24 cellular contexts compared by ENCODE assay signal in the genomic region with DNA sequence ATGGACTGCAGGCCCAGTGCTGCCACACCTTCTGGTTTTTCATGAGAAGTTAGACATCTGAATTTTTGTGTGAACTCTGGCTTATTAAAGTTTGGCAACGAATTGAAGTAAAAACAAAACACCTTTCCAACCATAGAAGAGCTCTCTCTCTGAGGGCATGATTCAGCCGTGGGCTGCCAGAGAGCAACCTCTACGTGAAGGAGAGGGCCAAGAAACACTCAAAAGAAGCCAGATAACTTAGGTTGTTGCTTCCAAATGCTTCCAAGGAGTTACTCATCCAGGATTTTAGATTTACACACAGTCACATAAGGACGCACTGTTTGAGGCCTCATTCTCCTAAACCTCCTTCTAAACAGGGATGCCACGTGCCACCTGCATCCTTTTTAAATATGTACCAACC.
DNase-seq lines count a peak whose midpoint lies in the region; ATAC-seq, FAIRE-seq and TF ChIP-seq lines count a peak whose summit lies in the region.
"Had no signal": no experiment of that assay in that cellular context is flagged by ENCODE, and none has a peak within 500 bp of the region (broad histone marks: within the 10 kb centered on the region; RNA-seq: fewer than 3 reads in every experiment).

No MANE protein-coding gene starts in this region.

- H3K27me3 Mint-ChIP-seq in natural killer cell treated with Interleukin-12 subunit alpha and Interleukin-12 subunit beta and Interleukin-15 and Interleukin-18, amount 100 ng/mL, for 72 hours = peaks cover 5 to 14% of the 10 kb centered on the region in 2 donors
- H3K27me3 Mint-ChIP-seq: activated naive CD8-positive, alpha-beta T cell treated with anti-CD3 and anti-CD28 coated beads for 36 hours had no signal

- no peaks in the 10 kb centered on the region for H3K9me3 ChIP-seq in osteoblast (ENCODE audit: low read depth, low read length)
- H3K9me3 ChIP-seq: testis had no signal

- peaks cover 37% of the 10 kb centered on the region for H3K4me1 ChIP-seq in osteoblast (ENCODE audit: insufficient read depth, low read length)
- H3K4me1 ChIP-seq: testis had no signal

- no peaks in the 10 kb centered on the region for H3K79me2 ChIP-seq in osteoblast (ENCODE audit: insufficient read depth, low read length)

- H4K20me1 ChIP-seq in osteoblast (ENCODE audit: insufficient read depth, low read length) = peaks cover 4% of the 10 kb centered on the region

- peaks cover 8% of the 10 kb centered on the region for H3K9me3 Mint-ChIP-seq in natural killer cell treated with Interleukin-12 subunit alpha and Interleukin-12 subunit beta and Interleukin-15 and Interleukin-18, amount 100 ng/mL, for 72 hours

- no peak overlapping the region for H2AFZ ChIP-seq in osteoblast (ENCODE audit: low read length)

- no peak overlapping the region for H3K4me3 Mint-ChIP-seq in natural killer cell treated with Interleukin-12 subunit alpha and Interleukin-12 subunit beta and Interleukin-15 and Interleukin-18, amount 100 ng/mL, for 72 hours
- H3K4me3 Mint-ChIP-seq: activated naive CD8-positive, alpha-beta T cell treated with anti-CD3 and anti-CD28 coated beads for 36 hours; activated T-helper 17 cell treated with anti-CD3 and anti-CD28 coated beads, Interleukin-2, amount 50 U/mL, for 72 hours; naive thymus-derived CD8-positive, alpha-beta T cell; stimulated activated naive B cell treated with anti-CD40 and anti-IgM and Interleukin-4, amounts not matched to agents 10 μg/mL and 1 μg/mL and 100 μg/mL, for 72 hours; WTC11 had no signal

- no peak overlapping the region for H3K27ac Mint-ChIP-seq in natural killer cell treated with Interleukin-12 subunit alpha and Interleukin-12 subunit beta and Interleukin-15 and Interleukin-18, amount 100 ng/mL, for 72 hours
- H3K27ac Mint-ChIP-seq: activated naive CD8-positive, alpha-beta T cell treated with anti-CD3 and anti-CD28 coated beads for 36 hours; activated T-helper 17 cell treated with anti-CD3 and anti-CD28 coated beads, Interleukin-2, amount 50 U/mL, for 72 hours; naive thymus-derived CD8-positive, alpha-beta T cell; stimulated activated naive B cell treated with anti-CD40 and anti-IgM and Interleukin-4, amounts not matched to agents 10 μg/mL and 1 μg/mL and 100 μg/mL, for 72 hours; WTC11 had no signal

- peaks cover 10 to 12% of the 10 kb centered on the region in 2 donors for H3K4me1 Mint-ChIP-seq in natural killer cell treated with Interleukin-12 subunit alpha and Interleukin-12 subunit beta and Interleukin-15 and Interleukin-18, amount 100 ng/mL, for 72 hours (ENCODE audit: low read depth in 2 of 2)
- H3K4me1 Mint-ChIP-seq: activated T-helper 17 cell treated with anti-CD3 and anti-CD28 coated beads, Interleukin-2, amount 50 U/mL, for 72 hours; stimulated activated naive B cell treated with anti-CD40 and anti-IgM and Interleukin-4, amounts not matched to agents 10 μg/mL and 1 μg/mL and 100 μg/mL, for 72 hours; WTC11 had no signal

- ATAC-seq in natural killer cell treated with Interleukin-12 subunit alpha and Interleukin-12 subunit beta and Interleukin-15 and Interleukin-18, amount 100 ng/mL, for 72 hours = no peak
- no peak for ATAC-seq in HG02588 (IDR thresholded peaks at IDR 0.05; ENCODE audit: unreplicated experiment)
- ATAC-seq: activated T-helper 17 cell treated with anti-CD3 and anti-CD28 coated beads, Interleukin-2, amount 50 U/mL, for 72 hours; naive thymus-derived CD8-positive, alpha-beta T cell; stimulated activated naive B cell treated with anti-CD40 and anti-IgM and Interleukin-4, amounts not matched to agents 10 μg/mL and 1 μg/mL and 100 μg/mL, for 72 hours; WTC11 had no signal

- H3K27ac ChIP-seq in osteoblast (ENCODE audit: low read depth, low read length) = peak overlapping the region; percentile 3
- H3K27ac ChIP-seq: brain microvascular endothelial cell, testis had no signal

- peak overlapping the region; percentile 47 for H3K4me2 ChIP-seq in osteoblast (ENCODE audit: insufficient read depth, low read length)

- no peak for FAIRE-seq in RCC 7860 (lab: Jason Lieb, UNC)
- FAIRE-seq: GM19239 had no signal

- no peaks in the 10 kb centered on the region for H3K36me3 ChIP-seq in osteoblast (ENCODE audit: insufficient read depth, low read length)
- H3K36me3 ChIP-seq: brain microvascular endothelial cell had no signal

- DNase-seq in AG09309 (ENCODE audit: low read depth) = peak; percentile 7
- DNase-seq in M059J (ENCODE audit: low read depth) = peak; percentile 79
- DNase-seq in astrocyte of the hippocampus (ENCODE audit: low read depth, low spot score) = peak; percentile 70
- no peak for DNase-seq in osteoblast (ENCODE audit: insufficient read length, low spot score, missing footprints)
- DNase-seq in natural killer cell treated with Interleukin-12 subunit alpha and Interleukin-12 subunit beta and Interleukin-15 and Interleukin-18, amount 100 ng/mL, for 72 hours (ENCODE audit: low spot score) = no peak
- no peak for DNase-seq in effector CD8-positive, alpha-beta T cell (lab: John Stamatoyannopoulos, UW)
- DNase-seq in RCC 7860 (ENCODE audit: low spot score) = no peak
- DNase-seq: activated CD8-positive, alpha-beta memory T cell treated with anti-CD3 and anti-CD28 coated beads, Interleukin-2, amount 50 U/mL, for 4 hours; activated naive CD8-positive, alpha-beta T cell treated with anti-CD3 and anti-CD28 coated beads for 36 hours; cortex of kidney; head of caudate nucleus; midbrain; naive thymus-derived CD8-positive, alpha-beta T cell; NCI-H1105; NCI-H2081 treated with DMSO at 0.1 percent for 48 hours; NCI-H774; stimulated activated CD4-positive, alpha-beta T cell treated with anti-CD3 and anti-CD28 coated beads, Interleukin-4, amount 100 ng/mL, for 1 hour; stimulated activated naive B cell treated with anti-CD40 and anti-IgM and Interleukin-4, amounts not matched to agents 10 μg/mL and 1 μg/mL and 100 μg/mL, for 72 hours; testis had no signal

- H3K4me3 ChIP-seq in AG09309 (ENCODE audit: control insufficient read depth, low read depth, low read length) (no peak overlapping the region), osteoblast (ENCODE audit: insufficient read depth, low read length) (peak overlapping the region; percentile 0)
- H3K4me3 ChIP-seq: testis had no signal

- H3K27me3 ChIP-seq in osteoblast (ENCODE audit: insufficient read depth, low read length) = no peaks in the 10 kb centered on the region
- H3K27me3 ChIP-seq: brain microvascular endothelial cell, testis had no signal

- peaks cover 12% of the 10 kb centered on the region for H3K36me3 Mint-ChIP-seq in natural killer cell treated with Interleukin-12 subunit alpha and Interleukin-12 subunit beta and Interleukin-15 and Interleukin-18, amount 100 ng/mL, for 72 hours

- TF ChIP-seq CTCF in AG09309 (IDR thresholded peaks at IDR 0.05; ENCODE audit: control insufficient read depth, insufficient read depth, low read depth, low read length, missing control alignments) (no peak), osteoblast (IDR thresholded peaks at IDR 0.05; ENCODE audit: extremely low read depth, low read depth, low read length) (no peak)

Comparison
In these comparisons a context has a peak if more than half of its experiments do, and no peak if none do; other contexts are left out.
1. DNase-seq: peak in AG09309 (single experiment), M059J (single experiment) and astrocyte of the hippocampus (single experiment); none in osteoblast (single experiment), natural killer cell treated with Interleukin-12 subunit alpha and Interleukin-12 subunit beta and Interleukin-15 and Interleukin-18, amount 100 ng/mL, for 72 hours (single experiment), effector CD8-positive, alpha-beta T cell (single experiment) and RCC 7860 (single experiment).